27 cellular contexts compared by ENCODE assay signal in the genomic region with DNA sequence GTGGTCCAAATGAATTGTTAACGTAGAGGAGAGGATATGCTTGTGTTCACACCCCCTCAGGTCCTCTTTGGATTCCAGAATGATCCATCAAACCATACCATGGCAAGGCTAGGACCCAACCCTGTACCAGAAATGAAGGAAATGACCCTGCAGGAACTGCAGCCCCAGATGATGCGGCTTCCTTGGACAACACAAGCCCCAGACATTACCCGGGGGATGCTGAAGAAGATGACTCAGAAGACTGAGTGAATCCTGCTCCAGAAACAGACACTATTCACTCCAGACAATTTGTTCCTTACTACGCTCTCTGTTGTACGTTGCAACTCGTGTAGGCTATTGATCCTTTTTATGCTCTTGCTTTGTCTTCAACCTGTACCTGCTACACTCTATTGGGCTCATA.
"Had no signal": no experiment of that assay in that cellular context is flagged by ENCODE, and none has a peak within 500 bp of the region (broad histone marks: within the 10 kb centered on the region; RNA-seq: fewer than 3 reads in every experiment).

No MANE protein-coding gene starts in this region.

- H3K27me3 Mint-ChIP-seq: progenitor cell of endocrine pancreas; stimulated activated memory B cell treated with anti-CD40 and anti-IgM and Interleukin-4, amounts not matched to agents 10 μg/mL and 1 μg/mL and 100 μg/mL, for 72 hours; stimulated activated naive CD8-positive, alpha-beta T cell treated with anti-CD3 and anti-CD28 coated beads, Interleukin-15, amount 100 ng/mL, for 72 hours had no signal

- H3K36me3 Mint-ChIP-seq: neural progenitor cell had no signal

- H3K4me3 ChIP-seq: left ventricle myocardium inferior, lung, neural progenitor cell, ovary, right atrium auricular region, right lobe of liver, smooth muscle cell, tibial nerve, upper lobe of left lung, vagina had no signal

- H2AFZ ChIP-seq: neural progenitor cell had no signal

- H3K4me3 Mint-ChIP-seq: mesothelial cell of epicardium; naive B cell; natural killer cell; nephron progenitor cell; neural progenitor cell; stimulated activated memory B cell treated with anti-CD40 and anti-IgM and Interleukin-4, amounts not matched to agents 10 μg/mL and 1 μg/mL and 100 μg/mL, for 72 hours; stimulated activated naive CD8-positive, alpha-beta T cell treated with anti-CD3 and anti-CD28 coated beads, Interleukin-15, amount 100 ng/mL, for 72 hours had no signal

- H3K4me2 ChIP-seq: neural progenitor cell, smooth muscle cell had no signal

- H3K27ac ChIP-seq: left ventricle myocardium inferior, neural progenitor cell, neutrophil, ovary, right atrium auricular region, right lobe of liver, tibial nerve, upper lobe of left lung, vagina had no signal

- ATAC-seq: natural killer cell; right lobe of liver; stimulated activated memory B cell treated with anti-CD40 and anti-IgM and Interleukin-4, amounts not matched to agents 10 μg/mL and 1 μg/mL and 100 μg/mL, for 72 hours; stimulated activated naive CD8-positive, alpha-beta T cell treated with anti-CD3 and anti-CD28 coated beads, Interleukin-15, amount 100 ng/mL, for 72 hours had no signal

- H3K9me3 ChIP-seq: neutrophil, ovary, right atrium auricular region, right lobe of liver, upper lobe of left lung, vagina had no signal

- H3K9me3 Mint-ChIP-seq: natural killer cell had no signal

- H3K4me1 ChIP-seq: left ventricle myocardium inferior, neural progenitor cell, right atrium auricular region, right lobe of liver, tibial nerve, upper lobe of left lung, vagina had no signal

- H3K4me1 Mint-ChIP-seq: mesothelial cell of epicardium; naive B cell; natural killer cell; nephron progenitor cell; neural progenitor cell; stimulated activated memory B cell treated with anti-CD40 and anti-IgM and Interleukin-4, amounts not matched to agents 10 μg/mL and 1 μg/mL and 100 μg/mL, for 72 hours; stimulated activated naive CD8-positive, alpha-beta T cell treated with anti-CD3 and anti-CD28 coated beads, Interleukin-15, amount 100 ng/mL, for 72 hours had no signal

- H3K27me3 ChIP-seq: neural progenitor cell, neutrophil, ovary, right atrium auricular region, right lobe of liver, tibial nerve, upper lobe of left lung, vagina had no signal

- H3K27ac Mint-ChIP-seq: mesothelial cell of epicardium; naive B cell; natural killer cell; nephron progenitor cell; neural progenitor cell; progenitor cell of endocrine pancreas; stimulated activated memory B cell treated with anti-CD40 and anti-IgM and Interleukin-4, amounts not matched to agents 10 μg/mL and 1 μg/mL and 100 μg/mL, for 72 hours; stimulated activated naive CD8-positive, alpha-beta T cell treated with anti-CD3 and anti-CD28 coated beads, Interleukin-15, amount 100 ng/mL, for 72 hours had no signal

- H3K36me3 ChIP-seq: left ventricle myocardium inferior, neural progenitor cell, neutrophil, ovary, right atrium auricular region, right lobe of liver, tibial nerve, upper lobe of left lung, vagina had no signal

- H3K9ac ChIP-seq: neural progenitor cell had no signal

- DNase-seq: islet precursor cell; left ventricle myocardium inferior; mesendoderm; naive B cell; natural killer cell; nephron progenitor cell; occipital lobe; ovary; right lobe of liver; stimulated activated CD4-positive, alpha-beta T cell treated with anti-CD3 and anti-CD28 coated beads, Interleukin-1b, Interleukin-23, amount 100 ng/mL, for 48 hours; stimulated activated CD4-positive, alpha-beta T cell treated with anti-CD3 and anti-CD28 coated beads, Interleukin-2, amount 100 ng/mL, for 48 hours; stimulated activated CD4-positive, alpha-beta T cell treated with anti-CD3 and anti-CD28 coated beads, Interleukin-4, amount 100 ng/mL, for 4 hours; stimulated activated CD8-positive, alpha-beta memory T cell treated with anti-CD3 and anti-CD28 coated beads, Interleukin-4, amount 100 ng/mL, for 48 hours; stimulated activated naive CD4-positive, alpha-beta T cell treated with Interleukin-2 at 50 U/mL for 16 hours; stimulated activated naive CD8-positive, alpha-beta T cell treated with anti-CD3 and anti-CD28 coated beads, Interleukin-15, amount 100 ng/mL, for 72 hours; substantia nigra had no signal
